In genomic region chr15:27635916-27636315, GRCh38 we compare ENCODE assay signal across 5 cellular contexts.
"Had no signal": no experiment of that assay in that cellular context is flagged by ENCODE, and none has a peak within 500 bp of the region (broad histone marks: within the 10 kb centered on the region; RNA-seq: fewer than 3 reads in every experiment).

No MANE protein-coding gene starts in this region.

- H3K27ac ChIP-seq: HL-60, KMS-11 had no signal

- DNase-seq: KBM-7, KG1 had no signal

- H3K9ac ChIP-seq: KMS-11 had no signal

- FAIRE-seq: HTR-8/SVneo had no signal

- H3K4me2 ChIP-seq: KMS-11 had no signal
